Comparison of ENCODE assay signal across 9 cellular contexts in the genomic region with DNA sequence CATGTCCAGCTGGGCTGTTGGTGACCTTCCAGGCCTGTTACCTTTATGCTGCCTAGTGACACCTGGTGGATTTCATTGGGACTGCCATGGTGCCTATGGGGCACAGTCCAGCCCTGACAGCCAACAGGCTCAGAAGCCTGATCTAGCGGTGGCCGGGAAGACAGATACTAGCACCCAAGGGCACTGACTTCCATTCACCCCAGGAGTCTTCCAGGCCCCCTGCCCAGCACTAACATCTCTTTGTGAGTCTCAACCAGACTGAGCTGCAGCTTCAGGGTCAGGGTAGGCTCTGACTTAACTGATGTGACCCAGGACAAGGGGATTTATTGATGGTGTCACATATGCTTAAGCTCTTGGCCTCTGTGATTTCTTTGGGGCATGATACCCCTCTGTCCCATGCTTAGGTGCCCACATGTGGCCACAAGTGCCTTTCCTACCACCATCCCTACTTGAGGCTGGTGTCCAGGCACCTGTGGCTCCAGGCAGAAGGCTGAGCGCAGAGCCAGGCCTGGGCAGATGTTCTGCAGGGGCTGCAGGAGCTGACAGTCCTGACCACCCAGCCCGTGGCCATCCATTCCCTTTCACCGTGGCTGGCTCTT. TPM values are rescaled to one million over a fixed set of nuclear protein-coding genes. Genes with fewer than 3 reads are reported as not detected.
DNase-seq lines count a peak whose midpoint lies in the region; ATAC-seq and TF ChIP-seq lines count a peak whose summit lies in the region.
"Not testable (repeated sequence)": the region's sequence is repeated elsewhere in the genome, so short reads cannot be mapped to it uniquely, and the experiment has no call there.
"Had no signal": no experiment of that assay in that cellular context is flagged by ENCODE, and none has a peak within 500 bp of the region (broad histone marks: within the 10 kb centered on the region; RNA-seq: fewer than 3 reads in every experiment).

No MANE protein-coding gene starts in this region.

- H3K4me1 Mint-ChIP-seq in activated naive CD8-positive, alpha-beta T cell treated with anti-CD3 and anti-CD28 coated beads, Interleukin-2, amount 10 ng/mL, durations not matched to agents 7 days and 5 days; naive thymus-derived CD8-positive, alpha-beta T cell: not testable (repeated sequence)

- TF ChIP-seq CTCF in AG09319 (IDR thresholded peaks at IDR 0.05; ENCODE audit: low read depth, low read length) (peak; percentile 32), foreskin fibroblast (IDR thresholded peaks at IDR 0.05; ENCODE audit: low read depth, low read length) (peak; percentile 36)

- H3K27ac Mint-ChIP-seq in activated naive CD8-positive, alpha-beta T cell treated with anti-CD3 and anti-CD28 coated beads, Interleukin-2, amount 10 ng/mL, durations not matched to agents 7 days and 5 days; naive thymus-derived CD8-positive, alpha-beta T cell: not testable (repeated sequence)

- TF ChIP-seq RAD21 in Ishikawa (IDR thresholded peaks at IDR 0.05; ENCODE audit: low read depth), result peak; percentile 40; the same call in 1 of the 2 replicates

- not testable (repeated sequence) for TF ChIP-seq EP300 in Ishikawa (IDR thresholded peaks at IDR 0.05; ENCODE audit: borderline replicate concordance)

- not testable (repeated sequence) for H3K4me3 ChIP-seq in foreskin fibroblast (ENCODE audit: low read depth in 1 of 2, low read length in 2 of 2)

- not testable (repeated sequence) for H3K36me3 Mint-ChIP-seq in activated naive CD8-positive, alpha-beta T cell treated with anti-CD3 and anti-CD28 coated beads, Interleukin-2, amount 10 ng/mL, durations not matched to agents 7 days and 5 days; naive thymus-derived CD8-positive, alpha-beta T cell

- not testable (repeated sequence) for H3K4me3 Mint-ChIP-seq in activated naive CD8-positive, alpha-beta T cell treated with anti-CD3 and anti-CD28 coated beads, Interleukin-2, amount 10 ng/mL, durations not matched to agents 7 days and 5 days; naive thymus-derived CD8-positive, alpha-beta T cell

- peak; percentile 77 for ATAC-seq in GM19035 (IDR thresholded peaks at IDR 0.05; ENCODE audit: unreplicated experiment)
- ATAC-seq in activated naive CD8-positive, alpha-beta T cell treated with anti-CD3 and anti-CD28 coated beads, Interleukin-2, amount 10 ng/mL, durations not matched to agents 7 days and 5 days (ENCODE audit: low read depth), result peak; percentile 94
- peak; percentile 67 to 74 for ATAC-seq in naive thymus-derived CD8-positive, alpha-beta T cell

- DNase-seq in AG09319 (ENCODE audit: extremely low read depth, low read depth), result not testable (repeated sequence)
- DNase-seq in activated CD4-positive, CD25-positive, alpha-beta regulatory T cell treated with anti-CD3 and anti-CD28 coated beads, Interleukin-2, amount 50 U/mL, for 16 hours (ENCODE audit: low read depth, low spot score), result peak; percentile 28
- DNase-seq in activated naive CD8-positive, alpha-beta T cell treated with anti-CD3 and anti-CD28 coated beads, Interleukin-2, amount 10 ng/mL, durations not matched to agents 7 days and 5 days, result peak; percentile 81
- DNase-seq in foreskin fibroblast, result peak; percentile 18 to 68
- DNase-seq in naive thymus-derived CD8-positive, alpha-beta T cell, result peak; percentile 16 to 80 (median 45)
- DNase-seq in stimulated activated CD8-positive, alpha-beta memory T cell treated with anti-CD3 and anti-CD28 coated beads, Interleukin-12 subunit alpha, Interleukin-12 subunit beta, amount 100 ng/mL, for 1 hour (ENCODE audit: low read depth), result peak; percentile 43

- not testable (repeated sequence) for H3K27me3 Mint-ChIP-seq in activated naive CD8-positive, alpha-beta T cell treated with anti-CD3 and anti-CD28 coated beads, Interleukin-2, amount 10 ng/mL, durations not matched to agents 7 days and 5 days
- peaks cover 0 to 10% (median 2%) of the 10 kb centered on the region in 5 donors for H3K27me3 Mint-ChIP-seq in naive thymus-derived CD8-positive, alpha-beta T cell

- POLR2A ChIA-PET in activated naive CD8-positive, alpha-beta T cell treated with anti-CD3 and anti-CD28 coated beads, Interleukin-2, amount 10 ng/mL, durations not matched to agents 7 days and 5 days (lab: Charles Lee); naive thymus-derived CD8-positive, alpha-beta T cell (lab: Charles Lee): not testable (repeated sequence)

- H3K9me3 Mint-ChIP-seq in activated naive CD8-positive, alpha-beta T cell treated with anti-CD3 and anti-CD28 coated beads, Interleukin-2, amount 10 ng/mL, durations not matched to agents 7 days and 5 days; naive thymus-derived CD8-positive, alpha-beta T cell: not testable (repeated sequence)

RNA-seq across cellular contexts. Expression of a gene that starts 8.0 kb away (rescaled TPM):
- not detected for total RNA-seq in activated naive CD8-positive, alpha-beta T cell treated with anti-CD3 and anti-CD28 coated beads, Interleukin-2, amount 10 ng/mL, durations not matched to agents 7 days and 5 days
- total RNA-seq in naive thymus-derived CD8-positive, alpha-beta T cell, result under 1 TPM; 0.16 to 0.19 TPM
- under 1 TPM in 1 of 3 donors, not detected in 2; 0.06 TPM for polyA plus RNA-seq in naive thymus-derived CD8-positive, alpha-beta T cell
- polyA plus RNA-seq: esophagus had no signal

RNA-seq across cellular contexts. Expression of a gene that starts 16.5 kb away (rescaled TPM):
- not detected for total RNA-seq in activated naive CD8-positive, alpha-beta T cell treated with anti-CD3 and anti-CD28 coated beads, Interleukin-2, amount 10 ng/mL, durations not matched to agents 7 days and 5 days
- not detected for total RNA-seq in naive thymus-derived CD8-positive, alpha-beta T cell
- not detected for polyA plus RNA-seq in naive thymus-derived CD8-positive, alpha-beta T cell
- polyA plus RNA-seq: esophagus had no signal
